18 cellular contexts compared by ENCODE assay signal in the genomic region with DNA sequence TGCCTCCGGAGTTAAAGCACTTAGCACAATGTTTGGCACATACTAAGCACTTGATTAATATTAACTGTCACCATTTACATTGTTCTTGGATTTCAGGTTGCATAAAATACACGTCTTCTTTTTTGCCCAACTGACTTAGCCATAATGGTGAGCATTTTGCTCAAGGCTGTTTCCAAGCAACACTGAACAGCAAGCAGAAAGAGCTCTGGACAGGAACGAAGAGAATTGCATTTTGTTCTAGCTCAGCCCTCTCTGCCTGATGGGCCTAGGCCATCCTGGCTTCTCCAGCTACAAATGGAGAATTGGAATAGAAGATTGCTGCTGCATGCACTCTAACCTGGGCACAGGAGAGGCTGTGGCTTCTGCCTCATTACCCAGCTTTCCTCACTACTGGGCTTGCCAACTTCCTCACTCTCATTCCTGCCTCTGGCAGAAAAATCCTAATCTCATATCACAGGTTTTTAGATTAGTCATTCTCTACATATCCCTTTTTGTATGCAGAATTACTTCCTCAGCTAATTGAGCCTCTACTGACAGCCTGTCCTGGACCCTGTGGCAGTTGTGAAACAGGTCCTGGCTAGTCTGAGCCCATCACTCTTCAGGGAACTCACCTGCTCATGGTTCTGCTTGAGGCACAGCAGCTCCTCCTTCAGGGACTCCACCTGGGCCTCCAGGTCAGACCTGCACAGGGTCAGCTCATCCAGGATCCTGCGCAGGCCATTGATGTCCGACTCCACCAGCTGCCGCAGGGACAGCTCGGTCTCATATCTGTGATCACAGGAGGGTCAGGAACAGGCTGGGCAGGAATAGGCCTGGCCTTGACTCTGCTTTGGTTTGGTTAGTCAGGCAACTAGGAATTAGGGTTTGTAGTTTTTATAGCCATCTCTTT. TPM values are rescaled to one million over a fixed set of nuclear protein-coding genes. Genes with fewer than 3 reads are reported as not detected.
DNase-seq lines count a peak whose midpoint lies in the region; ATAC-seq, FAIRE-seq and TF ChIP-seq lines count a peak whose summit lies in the region.
"Had no signal": no experiment of that assay in that cellular context is flagged by ENCODE, and none has a peak within 500 bp of the region (broad histone marks: within the 10 kb centered on the region; RNA-seq: fewer than 3 reads in every experiment).

No MANE protein-coding gene starts in this region.

- TF ChIP-seq RAD21 in A549 (conservative IDR thresholded peaks at IDR 0.05 in 1 of 2, IDR thresholded peaks at IDR 0.05 in 1 of 2) = no peak

- CTCF ChIA-PET in A549 (lab: Yijun Ruan, JAX) = interaction anchor here (1.4 to 3.7 kb wide), 9 partner anchors 14 to 491 kb away, joined by 3 to 19 read pairs (median 7); no protein-coding TSS in a partner anchor

- H3K27ac ChIP-seq in A549 (no peak overlapping the region), cingulate gyrus (ENCODE audit: low read depth, low read length) (peak overlapping the region; percentile 14), keratinocyte (ENCODE audit: control insufficient read depth, insufficient read depth, low read length) (peak overlapping the region; percentile 32)

- WGBS in A549 (ENCODE audit: missing lambda C conversion rate) = 73% methylated on average over 7 of the region's 7 CpGs

- no peaks in the 10 kb centered on the region for H3K9me1 ChIP-seq in keratinocyte (ENCODE audit: control insufficient read depth, extremely low read depth, insufficient read depth, low read length)

- no peak overlapping the region for H2AFZ ChIP-seq in keratinocyte (ENCODE audit: control insufficient read depth, low read length)

- POLR2A ChIA-PET in A549 (lab: Yijun Ruan, JAX) = no interaction called here

- FAIRE-seq in A549 (lab: Jason Lieb, UNC) = peak; percentile 51
- FAIRE-seq in keratinocyte (lab: Jason Lieb, UNC) = peak; percentile 98
- no peak for FAIRE-seq in GM12891 (lab: Jason Lieb, UNC)
- FAIRE-seq: GM12892, GM19239, RCC 7860 had no signal

- H3K9me3 ChIP-seq in A549 (no peaks in the 10 kb centered on the region), keratinocyte (ENCODE audit: control insufficient read depth, low read depth, low read length) (no peaks in the 10 kb centered on the region)

- TF ChIP-seq CTCF in A549 (IDR thresholded peaks at IDR 0.05) = no peak
- TF ChIP-seq CTCF in keratinocyte (optimal IDR thresholded peaks at IDR 0.05 in 1 of 3, IDR thresholded peaks at IDR 0.05 in 1 of 3, conservative IDR thresholded peaks at IDR 0.05 in 1 of 3; ENCODE audit: extremely low read depth in 1 of 3, insufficient read depth in 2 of 3, low read length in 3 of 3) = no peak

- no peaks in the 10 kb centered on the region for H4K20me1 ChIP-seq in keratinocyte (ENCODE audit: control insufficient read depth, extremely low read depth, insufficient read depth, low read length)

- dilution Hi-C loops in keratinocyte (cut with MboI; ENCODE audit: extremely low pct_ligation_motif_present, low sequenced_read_pairs) = no loop called here

- TF ChIP-seq POLR2A in A549 (IDR thresholded peaks at IDR 0.05; ENCODE audit: low read length) (no peak), GM12891 (IDR thresholded peaks at IDR 0.05; ENCODE audit: low read depth, low read length) (no peak)

- no peaks in the 10 kb centered on the region for H3K36me3 ChIP-seq in keratinocyte (ENCODE audit: control insufficient read depth in 2 of 2, extremely low read depth in 1 of 2, insufficient read depth in 2 of 2, low read length in 2 of 2)

- no peak overlapping the region for H3K4me2 ChIP-seq in A549
- H3K4me2 ChIP-seq in keratinocyte (ENCODE audit: control insufficient read depth, extremely low read depth, insufficient read depth, low read depth, low read length) = peak overlapping the region; percentile 4

- no peaks in the 10 kb centered on the region for H3K27me3 ChIP-seq in keratinocyte (ENCODE audit: control insufficient read depth, extremely low read depth, insufficient read depth, low read length)

- no peak for DNase-seq in A549 (ENCODE audit: low read depth in 1 of 2, low spot score in 1 of 2)
- DNase-seq in NOMO-1 treated with DMSO at 0.1 percent for 48 hours (lab: John Stamatoyannopoulos, UW; ENCODE audit: unreplicated experiment) = peak; percentile 46
- DNase-seq in keratinocyte (ENCODE audit: low read depth, low spot score) = peak; percentile 76
- no peak for DNase-seq in NCI-H1417 (lab: John Stamatoyannopoulos, UW)
- DNase-seq in GM12891 (ENCODE audit: insufficient read length, low spot score) = no peak
- no peak for DNase-seq in SIG-M5 treated with dmso at 0.1 percent for 504 hours (lab: John Stamatoyannopoulos, UW; ENCODE audit: unreplicated experiment)
- DNase-seq: AML-193; Calu3; CD4-positive, CD25-positive, alpha-beta regulatory T cell; DMS79; HCEC 1CT; NCI-H748 treated with DMSO at 0.1 percent for 48 hours; SIG-M5 had no signal

- ATAC-seq in A549 (no peak), HG02973 (IDR thresholded peaks at IDR 0.05; ENCODE audit: unreplicated experiment) (no peak)

- TF ChIP-seq EP300 in A549 (IDR thresholded peaks at IDR 0.05) = no peak

- H3K79me2 ChIP-seq in keratinocyte (ENCODE audit: control insufficient read depth, insufficient read depth, low read length) = no peaks in the 10 kb centered on the region

- no peaks in the 10 kb centered on the region for H3K4me1 ChIP-seq in A549
- H3K4me1 ChIP-seq in keratinocyte (ENCODE audit: control insufficient read depth, extremely low read depth, insufficient read depth, low read length) = peaks cover 31% of the 10 kb centered on the region

- no peak overlapping the region for H3K4me3 ChIP-seq in A549
- no peak overlapping the region for H3K4me3 ChIP-seq in keratinocyte (ENCODE audit: control insufficient read depth in 2 of 3, extremely low read depth in 1 of 3, insufficient read depth in 2 of 3, low read depth in 1 of 3, low read length in 3 of 3)

- no peak overlapping the region for H3K9ac ChIP-seq in keratinocyte (ENCODE audit: control insufficient read depth, extremely low read depth, insufficient read depth, low read length)

RNA-seq across cellular contexts. Expression of a gene that starts 2.5 kb away (rescaled TPM):
- polyA plus RNA-seq in A549 (2011; rRNA removed) = not detected in 2 replicates
- not detected in 2 replicates for polyA plus RNA-seq in A549 (2012; cell fraction: cytosol; rRNA removed)
- polyA plus RNA-seq in A549 (2012; cell fraction: nucleus; rRNA removed) = not detected in 2 replicates
- polyA plus RNA-seq in A549 (2017; fragmentation: RNase III; extraction: RNeasy Plus Mini Kit Qiagen cat#74134 plus additional on column Dnase treatment) = not detected in 3 replicates
- not detected in 2 replicates for polyA minus RNA-seq in A549 (2011; rRNA and poly(A)+ RNA removed)
- 0.14 TPM in 1 of 3 replicates, not detected in the others for polyA plus RNA-seq in keratinocyte
- not detected for polyA plus RNA-seq in keratinocyte (2011; ENCODE audit: low read depth)
- polyA plus RNA-seq in keratinocyte (2011; cell fraction: cytosol; rRNA removed) = 0.10 and 0.15 TPM in 2 replicates
- polyA plus RNA-seq in keratinocyte (2011; cell fraction: nucleus; rRNA removed) = 0.09 TPM in 1 of 2 replicates, not detected in the other
- not detected in 2 replicates for polyA plus RNA-seq in keratinocyte (2012; ENCODE audit: low replicate concordance)
- not detected in 3 replicates for polyA minus RNA-seq in keratinocyte
- polyA minus RNA-seq in keratinocyte (2011; cell fraction: cytosol; rRNA and poly(A)+ RNA removed) = not detected
- not detected in 2 replicates for polyA minus RNA-seq in keratinocyte (2011; cell fraction: nucleus; rRNA and poly(A)+ RNA removed)
- polyA plus RNA-seq in GM12891 (2012; ENCODE audit: low read depth, missing spikeins) = not detected
- polyA plus RNA-seq: CD4-positive, CD25-positive, alpha-beta regulatory T cell had no signal

RNA-seq across cellular contexts. Expression of a gene that starts 21.5 kb away (rescaled TPM):
- polyA plus RNA-seq in A549 (2011; rRNA removed) (not detected in 2 replicates), A549 (2017; fragmentation: RNase III; extraction: RNeasy Plus Mini Kit Qiagen cat#74134 plus additional on column Dnase treatment) (0.05 to 0.08 TPM in 2 of 3 replicates, not detected in the other), keratinocyte (0.18 to 0.33 TPM (median 0.21 TPM) in 3 replicates)
- 0.05 and 0.06 TPM in 2 replicates for polyA plus RNA-seq in A549 (2012; cell fraction: cytosol; rRNA removed)
- polyA plus RNA-seq in A549 (2012; cell fraction: nucleus; rRNA removed) = 0.17 TPM in 1 of 2 replicates, not detected in the other
- polyA minus RNA-seq in A549 (2011; rRNA and poly(A)+ RNA removed) = not detected in 2 replicates
- polyA plus RNA-seq in keratinocyte (2011; ENCODE audit: low read depth) = 0.32 TPM
- 0.11 and 0.34 TPM in 2 replicates for polyA plus RNA-seq in keratinocyte (2011; cell fraction: cytosol; rRNA removed)
- polyA plus RNA-seq in keratinocyte (2011; cell fraction: nucleus; rRNA removed) = 0.11 and 0.13 TPM in 2 replicates
- polyA plus RNA-seq in keratinocyte (2012; ENCODE audit: low replicate concordance) = 0.26 and 0.80 TPM in 2 replicates
- polyA minus RNA-seq in keratinocyte = 0.33 to 0.35 TPM in 2 of 3 replicates, not detected in the other
- polyA minus RNA-seq in keratinocyte (2011; cell fraction: cytosol; rRNA and poly(A)+ RNA removed) = not detected
- 0.32 TPM in 1 of 2 replicates, not detected in the other for polyA minus RNA-seq in keratinocyte (2011; cell fraction: nucleus; rRNA and poly(A)+ RNA removed)
- not detected for polyA plus RNA-seq in GM12891 (2012; ENCODE audit: low read depth, missing spikeins)
- polyA plus RNA-seq: CD4-positive, CD25-positive, alpha-beta regulatory T cell had no signal

RNA-seq across cellular contexts. Expression of a gene that starts 32.6 kb away (rescaled TPM):
- polyA plus RNA-seq in A549 (2011; rRNA removed) (not detected in 2 replicates), A549 (2017; fragmentation: RNase III; extraction: RNeasy Plus Mini Kit Qiagen cat#74134 plus additional on column Dnase treatment) (not detected in 3 replicates), keratinocyte (not detected in 3 replicates)
- not detected in 2 replicates for polyA plus RNA-seq in A549 (2012; cell fraction: cytosol; rRNA removed)
- not detected in 2 replicates for polyA plus RNA-seq in A549 (2012; cell fraction: nucleus; rRNA removed)
- not detected in 2 replicates for polyA minus RNA-seq in A549 (2011; rRNA and poly(A)+ RNA removed)
- not detected for polyA plus RNA-seq in keratinocyte (2011; ENCODE audit: low read depth)
- not detected in 2 replicates for polyA plus RNA-seq in keratinocyte (2011; cell fraction: cytosol; rRNA removed)
- not detected in 2 replicates for polyA plus RNA-seq in keratinocyte (2011; cell fraction: nucleus; rRNA removed)
- polyA plus RNA-seq in keratinocyte (2012; ENCODE audit: low replicate concordance) = not detected in 2 replicates
- not detected in 3 replicates for polyA minus RNA-seq in keratinocyte
- not detected for polyA minus RNA-seq in keratinocyte (2011; cell fraction: cytosol; rRNA and poly(A)+ RNA removed)
- polyA minus RNA-seq in keratinocyte (2011; cell fraction: nucleus; rRNA and poly(A)+ RNA removed) = not detected in 2 replicates
- polyA plus RNA-seq in GM12891 (2012; ENCODE audit: low read depth, missing spikeins) = not detected
- polyA plus RNA-seq: CD4-positive, CD25-positive, alpha-beta regulatory T cell had no signal

RNA-seq across cellular contexts. Expression of a gene that starts 34.0 kb away (rescaled TPM):
- 0.09 TPM in 2 replicates for polyA plus RNA-seq in A549 (2011; rRNA removed)
- polyA plus RNA-seq in A549 (2012; cell fraction: cytosol; rRNA removed) = 0.32 and 0.40 TPM in 2 replicates
- polyA plus RNA-seq in A549 (2012; cell fraction: nucleus; rRNA removed) = 0.53 and 1.1 TPM in 2 replicates
- 0.17 to 0.33 TPM (median 0.23 TPM) in 3 replicates for polyA plus RNA-seq in A549 (2017; fragmentation: RNase III; extraction: RNeasy Plus Mini Kit Qiagen cat#74134 plus additional on column Dnase treatment)
- not detected in 2 replicates for polyA minus RNA-seq in A549 (2011; rRNA and poly(A)+ RNA removed)
- 4.4 to 4.8 TPM (median 4.6 TPM) in 3 replicates for polyA plus RNA-seq in keratinocyte
- 68.2 TPM for polyA plus RNA-seq in keratinocyte (2011; ENCODE audit: low read depth)
- polyA plus RNA-seq in keratinocyte (2011; cell fraction: cytosol; rRNA removed) = 5.4 and 6.3 TPM in 2 replicates
- polyA plus RNA-seq in keratinocyte (2011; cell fraction: nucleus; rRNA removed) = 8.0 and 8.4 TPM in 2 replicates
- polyA plus RNA-seq in keratinocyte (2012; ENCODE audit: low replicate concordance) = 3.9 and 45.5 TPM in 2 replicates
- polyA minus RNA-seq in keratinocyte = 2.2 to 4.2 TPM (median 3.2 TPM) in 3 replicates
- polyA minus RNA-seq in keratinocyte (2011; cell fraction: cytosol; rRNA and poly(A)+ RNA removed) = 3.3 TPM
- polyA minus RNA-seq in keratinocyte (2011; cell fraction: nucleus; rRNA and poly(A)+ RNA removed) = 2.9 and 3.3 TPM in 2 replicates
- not detected for polyA plus RNA-seq in GM12891 (2012; ENCODE audit: low read depth, missing spikeins)
- polyA plus RNA-seq: CD4-positive, CD25-positive, alpha-beta regulatory T cell had no signal

RNA-seq across cellular contexts. Expression of a gene that starts 39.0 kb away (rescaled TPM):
- polyA plus RNA-seq in A549 (2011; rRNA removed) (not detected in 2 replicates), A549 (2017; fragmentation: RNase III; extraction: RNeasy Plus Mini Kit Qiagen cat#74134 plus additional on column Dnase treatment) (not detected in 3 replicates), keratinocyte (not detected in 3 replicates)
- not detected in 2 replicates for polyA plus RNA-seq in A549 (2012; cell fraction: cytosol; rRNA removed)
- not detected in 2 replicates for polyA plus RNA-seq in A549 (2012; cell fraction: nucleus; rRNA removed)
- polyA minus RNA-seq in A549 (2011; rRNA and poly(A)+ RNA removed) = not detected in 2 replicates
- polyA plus RNA-seq in keratinocyte (2011; ENCODE audit: low read depth) = not detected
- not detected in 2 replicates for polyA plus RNA-seq in keratinocyte (2011; cell fraction: cytosol; rRNA removed)
- polyA plus RNA-seq in keratinocyte (2011; cell fraction: nucleus; rRNA removed) = not detected in 2 replicates
- not detected in 2 replicates for polyA plus RNA-seq in keratinocyte (2012; ENCODE audit: low replicate concordance)
- polyA minus RNA-seq in keratinocyte = not detected in 3 replicates
- not detected for polyA minus RNA-seq in keratinocyte (2011; cell fraction: cytosol; rRNA and poly(A)+ RNA removed)
- not detected in 2 replicates for polyA minus RNA-seq in keratinocyte (2011; cell fraction: nucleus; rRNA and poly(A)+ RNA removed)
- polyA plus RNA-seq in GM12891 (2012; ENCODE audit: low read depth, missing spikeins) = not detected

Comparison
In these comparisons a context has a peak if more than half of its experiments do, and no peak if none do; other contexts are left out.
1. DNase-seq: peak in NOMO-1 treated with DMSO at 0.1 percent for 48 hours (single experiment) and keratinocyte (single experiment); none in A549 (0 of 2), NCI-H1417 (0 of 3), GM12891 (single experiment) and SIG-M5 treated with dmso at 0.1 percent for 504 hours (single experiment).
2. H3K27ac ChIP-seq: peak in cingulate gyrus (single experiment) and keratinocyte (single experiment); none in A549 (0 of 2).